In the genomic region with DNA sequence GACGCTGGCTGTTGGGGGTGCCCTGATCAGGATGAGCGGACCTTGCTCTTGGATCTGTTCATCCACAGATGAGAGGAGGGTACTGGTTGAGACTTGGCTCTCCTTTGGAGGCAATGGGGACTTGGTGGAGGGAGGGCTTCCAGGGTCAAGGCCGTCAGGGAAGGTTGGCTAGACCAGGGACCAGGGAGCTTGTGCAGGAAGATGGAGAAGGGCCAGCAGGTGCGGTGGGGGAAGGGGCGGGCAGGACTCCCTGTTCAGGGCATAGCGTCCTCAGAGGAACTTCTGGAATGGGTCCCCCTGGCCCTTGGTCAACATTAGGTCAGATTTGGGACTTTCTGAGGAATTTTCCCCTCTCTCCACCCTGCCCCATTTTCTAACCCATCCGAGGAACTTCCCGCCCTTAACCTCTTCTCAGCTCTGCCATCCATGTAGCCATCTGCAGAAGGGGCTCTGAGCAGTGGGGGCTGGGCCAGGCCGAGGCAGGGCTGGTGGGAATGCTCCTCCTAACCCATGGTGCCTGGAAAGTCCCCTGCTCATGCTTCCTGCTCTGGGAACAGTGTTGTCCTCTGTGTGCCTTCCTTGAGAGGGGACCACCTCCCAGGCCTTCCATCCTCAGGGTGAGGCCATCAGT, we compare ENCODE assay signal across 1 cellular context.
TF ChIP-seq lines count a peak whose summit lies in the region.

No MANE protein-coding gene starts in this region.

TF ChIP-seq in WTC11, 78 proteins besides CTCF, POLR2A, EP300 and RAD21 (continued from another document):
- TF ChIP-seq, protein P1, sequence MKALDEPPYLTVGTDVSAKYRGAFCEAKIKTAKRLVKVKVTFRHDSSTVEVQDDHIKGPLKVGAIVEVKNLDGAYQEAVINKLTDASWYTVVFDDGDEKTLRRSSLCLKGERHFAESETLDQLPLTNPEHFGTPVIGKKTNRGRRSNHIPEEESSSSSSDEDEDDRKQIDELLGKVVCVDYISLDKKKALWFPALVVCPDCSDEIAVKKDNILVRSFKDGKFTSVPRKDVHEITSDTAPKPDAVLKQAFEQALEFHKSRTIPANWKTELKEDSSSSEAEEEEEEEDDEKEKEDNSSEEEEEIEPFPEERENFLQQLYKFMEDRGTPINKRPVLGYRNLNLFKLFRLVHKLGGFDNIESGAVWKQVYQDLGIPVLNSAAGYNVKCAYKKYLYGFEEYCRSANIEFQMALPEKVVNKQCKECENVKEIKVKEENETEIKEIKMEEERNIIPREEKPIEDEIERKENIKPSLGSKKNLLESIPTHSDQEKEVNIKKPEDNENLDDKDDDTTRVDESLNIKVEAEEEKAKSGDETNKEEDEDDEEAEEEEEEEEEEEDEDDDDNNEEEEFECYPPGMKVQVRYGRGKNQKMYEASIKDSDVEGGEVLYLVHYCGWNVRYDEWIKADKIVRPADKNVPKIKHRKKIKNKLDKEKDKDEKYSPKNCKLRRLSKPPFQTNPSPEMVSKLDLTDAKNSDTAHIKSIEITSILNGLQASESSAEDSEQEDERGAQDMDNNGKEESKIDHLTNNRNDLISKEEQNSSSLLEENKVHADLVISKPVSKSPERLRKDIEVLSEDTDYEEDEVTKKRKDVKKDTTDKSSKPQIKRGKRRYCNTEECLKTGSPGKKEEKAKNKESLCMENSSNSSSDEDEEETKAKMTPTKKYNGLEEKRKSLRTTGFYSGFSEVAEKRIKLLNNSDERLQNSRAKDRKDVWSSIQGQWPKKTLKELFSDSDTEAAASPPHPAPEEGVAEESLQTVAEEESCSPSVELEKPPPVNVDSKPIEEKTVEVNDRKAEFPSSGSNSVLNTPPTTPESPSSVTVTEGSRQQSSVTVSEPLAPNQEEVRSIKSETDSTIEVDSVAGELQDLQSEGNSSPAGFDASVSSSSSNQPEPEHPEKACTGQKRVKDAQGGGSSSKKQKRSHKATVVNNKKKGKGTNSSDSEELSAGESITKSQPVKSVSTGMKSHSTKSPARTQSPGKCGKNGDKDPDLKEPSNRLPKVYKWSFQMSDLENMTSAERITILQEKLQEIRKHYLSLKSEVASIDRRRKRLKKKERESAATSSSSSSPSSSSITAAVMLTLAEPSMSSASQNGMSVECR (CRISPR knock-in tag; IDR thresholded peaks at IDR 0.05; ENCODE audit: borderline replicate concordance): no peak
- no peak for TF ChIP-seq NFYB (CRISPR knock-in tag; conservative IDR thresholded peaks at IDR 0.05; ENCODE audit: low read depth)
- no peak for TF ChIP-seq RORB (CRISPR knock-in tag; IDR thresholded peaks at IDR 0.05)
- no peak for TF ChIP-seq NFATC4 (CRISPR knock-in tag; IDR thresholded peaks at IDR 0.05)
- TF ChIP-seq TP53 (CRISPR knock-in tag; IDR thresholded peaks at IDR 0.05): no peak
- no peak for TF ChIP-seq SOX15 (CRISPR knock-in tag; IDR thresholded peaks at IDR 0.05)
- no peak for TF ChIP-seq EMX1 (CRISPR knock-in tag; IDR thresholded peaks at IDR 0.05)
- TF ChIP-seq, protein P2, sequence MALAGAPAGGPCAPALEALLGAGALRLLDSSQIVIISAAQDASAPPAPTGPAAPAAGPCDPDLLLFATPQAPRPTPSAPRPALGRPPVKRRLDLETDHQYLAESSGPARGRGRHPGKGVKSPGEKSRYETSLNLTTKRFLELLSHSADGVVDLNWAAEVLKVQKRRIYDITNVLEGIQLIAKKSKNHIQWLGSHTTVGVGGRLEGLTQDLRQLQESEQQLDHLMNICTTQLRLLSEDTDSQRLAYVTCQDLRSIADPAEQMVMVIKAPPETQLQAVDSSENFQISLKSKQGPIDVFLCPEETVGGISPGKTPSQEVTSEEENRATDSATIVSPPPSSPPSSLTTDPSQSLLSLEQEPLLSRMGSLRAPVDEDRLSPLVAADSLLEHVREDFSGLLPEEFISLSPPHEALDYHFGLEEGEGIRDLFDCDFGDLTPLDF (CRISPR knock-in tag; IDR thresholded peaks at IDR 0.05): no peak
- TF ChIP-seq, protein P3, sequence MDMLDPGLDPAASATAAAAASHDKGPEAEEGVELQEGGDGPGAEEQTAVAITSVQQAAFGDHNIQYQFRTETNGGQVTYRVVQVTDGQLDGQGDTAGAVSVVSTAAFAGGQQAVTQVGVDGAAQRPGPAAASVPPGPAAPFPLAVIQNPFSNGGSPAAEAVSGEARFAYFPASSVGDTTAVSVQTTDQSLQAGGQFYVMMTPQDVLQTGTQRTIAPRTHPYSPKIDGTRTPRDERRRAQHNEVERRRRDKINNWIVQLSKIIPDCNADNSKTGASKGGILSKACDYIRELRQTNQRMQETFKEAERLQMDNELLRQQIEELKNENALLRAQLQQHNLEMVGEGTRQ (CRISPR knock-in tag; IDR thresholded peaks at IDR 0.05): no peak
- no peak for TF ChIP-seq CBFB (CRISPR knock-in tag; IDR thresholded peaks at IDR 0.05; ENCODE audit: low read depth)
- TF ChIP-seq, protein P4, sequence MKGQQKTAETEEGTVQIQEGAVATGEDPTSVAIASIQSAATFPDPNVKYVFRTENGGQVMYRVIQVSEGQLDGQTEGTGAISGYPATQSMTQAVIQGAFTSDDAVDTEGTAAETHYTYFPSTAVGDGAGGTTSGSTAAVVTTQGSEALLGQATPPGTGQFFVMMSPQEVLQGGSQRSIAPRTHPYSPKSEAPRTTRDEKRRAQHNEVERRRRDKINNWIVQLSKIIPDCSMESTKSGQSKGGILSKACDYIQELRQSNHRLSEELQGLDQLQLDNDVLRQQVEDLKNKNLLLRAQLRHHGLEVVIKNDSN (CRISPR knock-in tag; IDR thresholded peaks at IDR 0.05): no peak
- TF ChIP-seq NFE2L1 (CRISPR knock-in tag; IDR thresholded peaks at IDR 0.05): no peak
- TF ChIP-seq FOXJ3 (CRISPR knock-in tag; IDR thresholded peaks at IDR 0.05; ENCODE audit: borderline replicate concordance): no peak
- no peak for TF ChIP-seq ZNF219 (CRISPR knock-in tag; IDR thresholded peaks at IDR 0.05; ENCODE audit: borderline replicate concordance)
- TF ChIP-seq GTF2I (CRISPR knock-in tag; conservative IDR thresholded peaks at IDR 0.05): no peak
- no peak for TF ChIP-seq ZNF396 (CRISPR knock-in tag; IDR thresholded peaks at IDR 0.05; ENCODE audit: borderline replicate concordance)
